Comparison of ENCODE assay signal across 1 cellular context in the genomic region with DNA sequence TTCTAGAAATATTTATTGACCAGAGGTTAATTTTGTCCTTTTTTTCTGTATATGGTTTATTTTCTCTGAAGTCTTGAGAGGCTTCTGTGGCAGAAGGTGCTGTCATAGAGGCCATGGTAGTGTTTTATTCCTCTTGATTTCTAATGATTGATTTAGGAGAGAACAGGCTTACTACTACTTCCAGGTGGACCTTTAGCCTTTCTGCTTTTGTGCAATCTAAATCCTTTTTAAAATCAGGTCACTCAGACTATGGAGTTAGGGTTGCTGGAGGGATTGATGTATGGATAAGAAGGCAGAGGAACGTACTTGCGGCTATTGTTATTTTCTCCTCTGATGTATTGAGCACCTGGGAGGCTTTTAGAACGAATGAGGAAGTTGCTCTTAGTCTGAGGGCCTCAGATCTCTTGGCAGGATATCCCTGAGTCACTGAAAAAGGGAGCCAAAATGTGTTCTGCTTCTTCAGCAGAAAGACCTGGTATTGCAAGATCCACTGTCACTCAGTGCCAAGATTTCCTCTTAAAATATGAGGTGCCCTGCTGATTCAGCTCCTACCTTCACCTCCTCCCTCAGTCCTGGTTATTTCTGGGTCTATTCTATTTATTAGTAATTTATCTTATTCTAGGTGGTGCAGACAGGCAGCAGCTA.
TF ChIP-seq lines count a peak whose summit lies in the region.

No MANE protein-coding gene starts in this region.

TF ChIP-seq in GM23338, 12 proteins besides CTCF, POLR2A, EP300 and RAD21 (continued from another document):
- TF ChIP-seq ETS1 (IDR thresholded peaks at IDR 0.05) = no peak
- TF ChIP-seq REST (IDR thresholded peaks at IDR 0.05; ENCODE audit: unreplicated experiment) = no peak
- no peak for TF ChIP-seq CREB1 (CRISPR knock-in tag; IDR thresholded peaks at IDR 0.05; ENCODE audit: low read depth)
- no peak for TF ChIP-seq ZNF114 (CRISPR knock-in tag; IDR thresholded peaks at IDR 0.05)
TF ChIP-seq in GM23338: peak in this region for 0.
